In the genomic region with DNA sequence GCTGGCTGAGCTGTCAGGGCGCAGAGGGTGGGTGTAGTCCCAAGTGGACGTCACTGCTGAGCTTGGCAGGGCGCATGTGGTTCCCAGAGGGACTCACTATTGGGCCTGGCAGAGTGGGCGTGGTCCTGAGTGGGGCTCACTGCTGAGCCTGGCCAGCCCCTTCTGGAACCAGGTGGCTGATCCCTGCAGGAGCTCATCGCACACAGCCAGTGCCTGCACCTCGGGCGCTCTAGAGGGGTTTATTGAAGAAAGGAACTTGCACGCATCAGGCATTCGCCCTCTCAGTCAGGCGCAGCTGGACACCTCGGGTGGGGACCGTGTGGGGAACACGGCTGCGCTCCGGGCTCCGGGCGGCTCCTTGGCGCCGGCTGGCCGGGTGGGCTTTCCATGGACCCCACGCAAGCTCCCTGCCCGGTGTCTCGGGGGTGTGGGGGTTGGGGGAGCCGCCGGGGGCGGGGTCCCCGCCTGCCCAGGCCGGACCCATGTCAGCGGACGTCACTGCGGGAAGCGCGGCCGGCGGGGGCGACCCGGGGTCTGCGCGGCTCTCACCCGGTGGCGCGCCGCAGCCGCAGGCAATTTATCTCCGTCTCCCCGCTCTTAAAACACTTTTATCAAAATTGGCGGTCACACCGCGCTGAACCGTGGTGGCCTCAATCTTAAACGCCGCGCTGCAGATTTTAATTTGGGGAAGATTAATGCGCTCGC, we compare ENCODE assay signal across 21 cellular contexts.
DNase-seq lines count a peak whose midpoint lies in the region; ATAC-seq, FAIRE-seq and TF ChIP-seq lines count a peak whose summit lies in the region.
"Had no signal": no experiment of that assay in that cellular context is flagged by ENCODE, and none has a peak within 500 bp of the region (broad histone marks: within the 10 kb centered on the region; RNA-seq: fewer than 3 reads in every experiment).

No MANE protein-coding gene starts in this region.

- H3K4me2 ChIP-seq in IMR-90 (ENCODE audit: low read depth, low read length), result no peak overlapping the region
- H3K4me2 ChIP-seq in H1 (ENCODE audit: insufficient read depth in 1 of 2, low read depth in 2 of 2, low read length in 2 of 2), result no peak overlapping the region
- H3K4me2 ChIP-seq: smooth muscle cell had no signal

- no peak for TF ChIP-seq EP300 in H1 (IDR thresholded peaks at IDR 0.05; ENCODE audit: borderline replicate concordance in 1 of 2, low read depth in 2 of 2, low read length in 2 of 2)
- no peak for TF ChIP-seq EP300 in suprapubic skin (IDR thresholded peaks at IDR 0.05)
- TF ChIP-seq EP300 in esophagus muscularis mucosa (IDR thresholded peaks at IDR 0.05), result no peak

- no peaks in the 10 kb centered on the region for H3K79me2 ChIP-seq in H1 (ENCODE audit: control insufficient read depth in 1 of 2, insufficient read depth in 2 of 2, low read length in 2 of 2)

- TF ChIP-seq RAD21 in IMR-90 (IDR thresholded peaks at IDR 0.05; ENCODE audit: low read length), result no peak
- no peak for TF ChIP-seq RAD21 in H1 (IDR thresholded peaks at IDR 0.05 in 1 of 2, conservative IDR thresholded peaks at IDR 0.05 in 1 of 2; ENCODE audit: low read depth in 2 of 2, low read length in 2 of 2)

- no peaks in the 10 kb centered on the region for H3K36me3 ChIP-seq in IMR-90 (ENCODE audit: control insufficient read depth, insufficient read depth, low read length)
- H3K36me3 ChIP-seq in H1 (ENCODE audit: control insufficient read depth in 2 of 4, insufficient read depth in 4 of 4, low read length in 3 of 4), result no peaks in the 10 kb centered on the region
- no peaks in the 10 kb centered on the region for H3K36me3 ChIP-seq in suprapubic skin
- H3K36me3 ChIP-seq in esophagus muscularis mucosa, result no peaks in the 10 kb centered on the region
- no peaks in the 10 kb centered on the region for H3K36me3 ChIP-seq in colonic mucosa
- H3K36me3 ChIP-seq: HAP-1 had no signal

- H3K9ac ChIP-seq in IMR-90 (ENCODE audit: low read depth, low read length) (no peak overlapping the region), H1 (replicated peaks in 1 of 4; ENCODE audit: extremely low read depth in 1 of 4, low read depth in 3 of 4, low read length in 3 of 4) (no peak overlapping the region), colonic mucosa (ENCODE audit: low read depth in 2 of 2, low read length in 2 of 2) (no peak overlapping the region)

- H2BK20ac ChIP-seq in IMR-90 (ENCODE audit: low read depth, low read length) (no peak overlapping the region), H1 (ENCODE audit: low read length) (no peak overlapping the region)

- H3K4me3 ChIP-seq in IMR-90 (ENCODE audit: insufficient read depth, low read depth, low read length), result no peak overlapping the region
- no peak overlapping the region for H3K4me3 ChIP-seq in H1 (ENCODE audit: extremely low read depth in 1 of 4, insufficient read depth in 2 of 4, low read depth in 3 of 4, low read length in 4 of 4)
- no peak overlapping the region for H3K4me3 ChIP-seq in suprapubic skin
- H3K4me3 ChIP-seq in esophagus muscularis mucosa, result peak overlapping the region in 2 of 4 donors; percentile 12 to 15
- no peak overlapping the region for H3K4me3 ChIP-seq in colonic mucosa
- H3K4me3 ChIP-seq: HAP-1, smooth muscle cell, testis had no signal

- no peaks in the 10 kb centered on the region for H4K20me1 ChIP-seq in IMR-90 (ENCODE audit: insufficient read depth, low read length)
- peaks cover 0 to 8% of the 10 kb centered on the region in 2 experiments for H4K20me1 ChIP-seq in H1 (replicated peaks in 1 of 2; ENCODE audit: control insufficient read depth in 1 of 2, insufficient read depth in 2 of 2, low read length in 2 of 2)

- H2AK5ac ChIP-seq in IMR-90 (ENCODE audit: low read depth, low read length) (no peak overlapping the region), H1 (ENCODE audit: low read depth, low read length) (no peak overlapping the region)

- POLR2A ChIA-PET in IMR-90 (lab: Charles Lee; ENCODE audit: unreplicated experiment), result no interaction called here
- POLR2A ChIA-PET in H1 (lab: Charles Lee; ENCODE audit: partially characterized antibody), result no interaction called here

- no peak overlapping the region for H4K91ac ChIP-seq in IMR-90 (ENCODE audit: insufficient read depth, low read depth, low read length)
- no peak overlapping the region for H4K91ac ChIP-seq in H1 (replicated peaks; ENCODE audit: insufficient read length, low read length)

- H3K18ac ChIP-seq in IMR-90 (ENCODE audit: low read depth, low read length), result no peak overlapping the region
- H3K18ac ChIP-seq in H1 (ENCODE audit: extremely low read depth, low read length), result no peak overlapping the region

- dilution Hi-C loops in IMR-90 (cut with HindIII; ENCODE audit: low sequenced_read_pairs, unreplicated experiment), result no loop called here

- DNase-seq in left cardiac atrium (peak; percentile 11), left ventricle myocardium superior (no peak), IMR-90 (no peak), H1 (ENCODE audit: low read depth in 1 of 2, low spot score in 2 of 2) (no peak), suprapubic skin (ENCODE audit: low spot score in 2 of 2) (peak; percentile 49 to 74), esophagus muscularis mucosa (ENCODE audit: extremely low spot score) (no peak), colonic mucosa (no peak), HuH-7.5 (ENCODE audit: low spot score) (no peak)
- DNase-seq: activated CD4-positive, alpha-beta T cell treated with anti-CD3 and anti-CD28 coated beads for 4 hours; activated naive CD4-positive, alpha-beta T cell; foreskin keratinocyte; GF-D8; NCI-H1417; SIG-M5; testis had no signal

- no peak overlapping the region for H2BK15ac ChIP-seq in IMR-90 (ENCODE audit: low read depth, low read length)
- no peak overlapping the region for H2BK15ac ChIP-seq in H1 (ENCODE audit: low read length)

- H3K79me1 ChIP-seq in IMR-90 (ENCODE audit: low read depth in 1 of 2, low read length in 2 of 2) (no peaks in the 10 kb centered on the region), H1 (ENCODE audit: low read depth, low read length) (no peaks in the 10 kb centered on the region)

- no peak for TF ChIP-seq CTCF in IMR-90 (conservative IDR thresholded peaks at IDR 0.05; ENCODE audit: low read depth, low read length)
- no peak for TF ChIP-seq CTCF in H1 (IDR thresholded peaks at IDR 0.05; ENCODE audit: control extremely low read depth in 1 of 3, insufficient read depth in 1 of 3, low read depth in 1 of 3, low read length in 3 of 3)
- no peak for TF ChIP-seq CTCF in suprapubic skin (IDR thresholded peaks at IDR 0.05)
- TF ChIP-seq CTCF in esophagus muscularis mucosa (IDR thresholded peaks at IDR 0.05), result no peak
- TF ChIP-seq CTCF in colonic mucosa (IDR thresholded peaks at IDR 0.05), result no peak

- H2BK5ac ChIP-seq in IMR-90 (ENCODE audit: low read depth, low read length, poor library complexity, severe bottlenecking) (no peak overlapping the region), H1 (ENCODE audit: low read depth, low read length) (no peak overlapping the region)

- H2AK9ac ChIP-seq in IMR-90 (replicated peaks; ENCODE audit: low read depth, low read length, poor library complexity), result peak overlapping the region; percentile 26

- H4K5ac ChIP-seq in IMR-90 (ENCODE audit: low read depth, low read length), result no peak overlapping the region
- no peak overlapping the region for H4K5ac ChIP-seq in H1 (ENCODE audit: insufficient read length, low read depth, low read length)

- ATAC-seq in left cardiac atrium, result no peak
- ATAC-seq in left ventricle myocardium superior, result no peak
- no peak for ATAC-seq in IMR-90 (ENCODE audit: low read depth)
- ATAC-seq: foreskin keratinocyte had no signal

- H4K8ac ChIP-seq in IMR-90 (ENCODE audit: low read depth in 2 of 2, low read length in 2 of 2), result no peak overlapping the region
- no peak overlapping the region; the same call in 1 of the 2 replicates for H4K8ac ChIP-seq in H1 (ENCODE audit: extremely low read depth, insufficient read depth, low read length)

- H3K27me3 ChIP-seq in IMR-90 (ENCODE audit: control insufficient read depth, insufficient read depth, low read length) (peaks cover 17% of the 10 kb centered on the region), H1 (replicated peaks in 1 of 4; ENCODE audit: control insufficient read depth in 3 of 4, extremely low read depth in 1 of 4, insufficient read depth in 3 of 4, low read length in 3 of 4) (no peaks in the 10 kb centered on the region; a peak in 1 of 7 replicates), suprapubic skin (peaks cover 68% of the 10 kb centered on the region), esophagus muscularis mucosa (peaks cover 0 to 68% (median 22%) of the 10 kb centered on the region in 4 donors), colonic mucosa (peaks cover 18% of the 10 kb centered on the region)
- H3K27me3 ChIP-seq: testis had no signal

- H2AFZ ChIP-seq in IMR-90 (replicated peaks; ENCODE audit: low read length, poor library complexity) (no peak overlapping the region), H1 (ENCODE audit: low read length) (no peak overlapping the region)

- H2BK12ac ChIP-seq in H1 (ENCODE audit: low read depth, low read length), result peak overlapping the region; percentile 27; the same call in 1 of the 2 replicates

- in situ Hi-C loops in IMR-90 (cut with MboI; ENCODE audit: low sequenced_read_pairs), result no loop called here

- peaks cover 23% of the 10 kb centered on the region; the same call in 1 of the 2 replicates for H3K23me2 ChIP-seq in H1 (ENCODE audit: low read depth, low read length)

- intact Hi-C loops in left cardiac atrium (cut with DNase I) (no loop called here), left ventricle myocardium superior (cut with micrococcal nuclease) (no loop called here), IMR-90 (cut with micrococcal nuclease) (no loop called here), esophagus muscularis mucosa (cut with DNase I) (no loop called here), colonic mucosa (cut with DNase I) (no loop called here)

- H3K4me1 ChIP-seq in IMR-90 (ENCODE audit: control insufficient read depth, insufficient read depth, low read length) (no peaks in the 10 kb centered on the region), H1 (replicated peaks in 1 of 4; ENCODE audit: control insufficient read depth in 3 of 4, insufficient read depth in 4 of 4, low read length in 3 of 4) (no peaks in the 10 kb centered on the region), suprapubic skin (peaks cover 10% of the 10 kb centered on the region), esophagus muscularis mucosa (peaks cover 3 to 14% (median 11%) of the 10 kb centered on the region in 4 donors), colonic mucosa (no peaks in the 10 kb centered on the region)
- H3K4me1 ChIP-seq: Caco-2, foreskin keratinocyte, HAP-1 had no signal

- H3K56ac ChIP-seq in IMR-90 (ENCODE audit: extremely low read depth, insufficient read depth, low read length) (no peak overlapping the region), H1 (replicated peaks; ENCODE audit: insufficient read length, low read depth, low read length) (no peak overlapping the region)

- WGBS in IMR-90 (ENCODE audit: extremely low coverage in 2 of 2, insufficient read length in 1 of 2), 2 experiments, result 80% methylated on average over 1 of the region's 55 CpGs; no CpG with 5 or more reads in 1 of the 2 experiments
- 92% methylated on average over 47 of the region's 55 CpGs; no CpG with 5 or more reads in 1 of the 2 experiments for WGBS in H1 (ENCODE audit: extremely low coverage in 1 of 2, insufficient coverage in 1 of 2, insufficient read length in 1 of 2, insufficient replicate concordance in 2 of 2, low coverage in 1 of 2, low lambda C conversion rate in 2 of 2, missing lambda C conversion rate in 1 of 2), 2 experiments
- no CpG with 5 or more reads among the region's 55 CpGs for WGBS in suprapubic skin
- 20% methylated on average over 1 of the region's 55 CpGs for WGBS in esophagus muscularis mucosa

- H3K9me3 ChIP-seq in IMR-90 (ENCODE audit: control insufficient read depth, insufficient read depth, low read length) (no peaks in the 10 kb centered on the region), H1 (ENCODE audit: insufficient read depth in 2 of 2, low read depth in 1 of 2, low read length in 1 of 2) (peaks cover 0 to 8% of the 10 kb centered on the region in 2 experiments; a peak in 3 of 4 replicates), suprapubic skin (no peaks in the 10 kb centered on the region), esophagus muscularis mucosa (no peaks in the 10 kb centered on the region), colonic mucosa (no peaks in the 10 kb centered on the region)
- H3K9me3 ChIP-seq: Caco-2, HAP-1, testis had no signal

- TF ChIP-seq POLR2A in IMR-90 (IDR thresholded peaks at IDR 0.05; ENCODE audit: low read depth, low read length), result no peak
- no peak for TF ChIP-seq POLR2A in H1 (IDR thresholded peaks at IDR 0.05; ENCODE audit: control extremely low read depth in 1 of 2, low read depth in 2 of 2, low read length in 2 of 2)
- TF ChIP-seq POLR2A in suprapubic skin (IDR thresholded peaks at IDR 0.05), result no peak
- TF ChIP-seq POLR2A in esophagus muscularis mucosa (IDR thresholded peaks at IDR 0.05; ENCODE audit: low read depth), result no peak

- H3K4ac ChIP-seq in IMR-90 (ENCODE audit: low read depth, low read length) (no peak overlapping the region), H1 (replicated peaks; ENCODE audit: insufficient read length, low read depth, low read length) (no peak overlapping the region)

- CTCF ChIA-PET in IMR-90 (lab: Yijun Ruan, JAX) (no interaction called here), H1 (lab: Charles Lee; ENCODE audit: partially characterized antibody) (interaction anchor here (1.1 to 1.7 kb wide), 3 partner anchors 20 to 339 kb away, joined by 3 read pairs; no protein-coding TSS in a partner anchor)

- H3K14ac ChIP-seq in IMR-90 (replicated peaks; ENCODE audit: low read depth, low read length) (no peak overlapping the region), H1 (ENCODE audit: insufficient read length) (no peak overlapping the region)

- FAIRE-seq in H1 (lab: Jason Lieb, UNC), result no peak
- FAIRE-seq: astrocyte, endothelial cell of umbilical vein, GM12891 had no signal

- H3K27ac ChIP-seq in IMR-90 (ENCODE audit: insufficient read depth, low read length) (no peak overlapping the region), H1 (ENCODE audit: low read depth, low read length) (no peak overlapping the region), suprapubic skin (no peak overlapping the region), esophagus muscularis mucosa (replicated peaks in 1 of 4) (no peak overlapping the region), colonic mucosa (no peak overlapping the region)
- H3K27ac ChIP-seq: foreskin keratinocyte, testis had no signal

- H2BK120ac ChIP-seq in IMR-90 (ENCODE audit: low read depth, low read length), result no peak overlapping the region
- H2BK120ac ChIP-seq in H1 (replicated peaks; ENCODE audit: low read depth, low read length), result no peak overlapping the region

- H3K23ac ChIP-seq in IMR-90 (ENCODE audit: low read depth, low read length) (no peak overlapping the region), H1 (ENCODE audit: insufficient read length) (no peak overlapping the region)

- no peaks in the 10 kb centered on the region for H3K9me1 ChIP-seq in IMR-90 (ENCODE audit: insufficient read depth, low read length)

- no TSS peak for BruUV-seq in IMR-90 (replicated peaks; lab: Mats Ljungman, UMichigan)

Comparison
In these comparisons a context has a peak if more than half of its experiments do, and no peak if none do; other contexts are left out.
1. DNase-seq: peak in left cardiac atrium (single experiment) and suprapubic skin (2 of 2); none in left ventricle myocardium superior (single experiment), IMR-90 (single experiment), H1 (0 of 2), esophagus muscularis mucosa (single experiment), colonic mucosa (single experiment) and HuH-7.5 (single experiment).